8 cellular contexts compared by ENCODE assay signal in genomic region chr4:54217642-54218486, GRCh38. TPM values are rescaled to one million over a fixed set of nuclear protein-coding genes. Genes with fewer than 3 reads are reported as not detected.
DNase-seq lines count a peak whose midpoint lies in the region; ATAC-seq and TF ChIP-seq lines count a peak whose summit lies in the region.

No MANE protein-coding gene starts in this region.

- no peaks in the 10 kb centered on the region for H4K20me1 ChIP-seq in H9 (ENCODE audit: control insufficient read depth, insufficient read depth, insufficient read length)

- no CpG with 5 or more reads among the region's 23 CpGs for WGBS in H9 (ENCODE audit: extremely low coverage, insufficient read length, low lambda C conversion rate)

- no peak overlapping the region for H4K8ac ChIP-seq in H9 (replicated peaks; ENCODE audit: insufficient read length, low read depth, low read length)

- H4K5ac ChIP-seq in H9 (ENCODE audit: insufficient read length, low read depth, low read length) = no peak overlapping the region

- H3K9me3 ChIP-seq in H9 (ENCODE audit: control insufficient read depth, low read depth, low read length) = no peaks in the 10 kb centered on the region

- no peak overlapping the region for H2BK15ac ChIP-seq in H9 (ENCODE audit: low read depth, low read length)

- DNase-seq in DMS153 treated with DMSO at 0.1 percent for 48 hours (lab: John Stamatoyannopoulos, UW; ENCODE audit: unreplicated experiment) = peak; percentile 52
- peak; percentile 82 for DNase-seq in H9
- DNase-seq in NCI-H1092 (lab: John Stamatoyannopoulos, UW) = peak; percentile 48
- peak; percentile 71 for DNase-seq in SKM-1 treated with dmso at 0.1 percent for 144 hours (lab: John Stamatoyannopoulos, UW; ENCODE audit: unreplicated experiment)
- peak in 54 of 58 donors; percentile 1 to 76 (median 47) for DNase-seq in anterior cingulate cortex (lab: John Stamatoyannopoulos, UW)
- DNase-seq in left cardiac atrium = peak; percentile 83
- DNase-seq in posterior cingulate gyrus = peak in 8 of 10 donors; percentile 42 to 91 (median 66)

- H2BK12ac ChIP-seq in H9 (ENCODE audit: insufficient read length, low read depth, low read length) = no peak overlapping the region

- peak; percentile 93 for TF ChIP-seq CTCF in H9 (conservative IDR thresholded peaks at IDR 0.05)

- H3K79me1 ChIP-seq in H9 (ENCODE audit: insufficient read depth, low read depth, low read length, poor library complexity, severe bottlenecking) = no peaks in the 10 kb centered on the region

- no peak overlapping the region for H3K14ac ChIP-seq in H9 (ENCODE audit: insufficient read depth, low read length)

- no peak overlapping the region for H2BK20ac ChIP-seq in H9 (ENCODE audit: low read depth, low read length, poor library complexity, severe bottlenecking)

- H2BK120ac ChIP-seq in H9 (ENCODE audit: low read depth, low read length, poor library complexity, severe bottlenecking) = no peak overlapping the region

- peaks cover 5 to 9% of the 10 kb centered on the region in 2 experiments for H3K4me1 Mint-ChIP-seq in H9

- no peaks in the 10 kb centered on the region for H3K4me1 ChIP-seq in H9 (ENCODE audit: insufficient read depth, low read length)

- no peak overlapping the region for H4K91ac ChIP-seq in H9 (ENCODE audit: insufficient read length, low read depth, low read length)

- H3K9me3 Mint-ChIP-seq in H9 = no peaks in the 10 kb centered on the region; a peak in 1 of 5 replicates

- H3K56ac ChIP-seq in H9 (ENCODE audit: insufficient read length, low read depth, low read length) = no peak overlapping the region

- H3K4ac ChIP-seq in H9 (ENCODE audit: low read depth, low read length) = no peak overlapping the region

- ATAC-seq in left cardiac atrium = peak; percentile 92 to 95
- no peak for ATAC-seq in GM18520 (IDR thresholded peaks at IDR 0.05; ENCODE audit: unreplicated experiment)

- no peak overlapping the region for H3K27ac Mint-ChIP-seq in H9

- H3T11ph ChIP-seq in H9 (ENCODE audit: low read length) = no peak overlapping the region

- peaks cover 64% of the 10 kb centered on the region for H3K27me3 Mint-ChIP-seq in H9 (ENCODE audit: low read depth)

- no peaks in the 10 kb centered on the region for H3K79me2 ChIP-seq in H9 (ENCODE audit: insufficient read depth, low read length)

- H3K27me3 ChIP-seq in H9 (ENCODE audit: insufficient read depth, low read length) = peaks cover 13% of the 10 kb centered on the region; the same call in 1 of the 2 replicates

- H3K27ac ChIP-seq in H9 (ENCODE audit: insufficient read length, low read depth, low read length) = no peak overlapping the region

- H3K36me3 Mint-ChIP-seq in H9 (ENCODE audit: insufficient read depth in 1 of 3, low read depth in 3 of 3) = no peaks in the 10 kb centered on the region

- H2AFZ ChIP-seq in H9 (ENCODE audit: low read length) = no peak overlapping the region

- intact Hi-C loops in left cardiac atrium (cut with DNase I) (loop anchor here in 1 of 2 donors (5.0 to 10.0 kb wide), 3 partner anchors 153 to 311 kb away; partner anchors contain the start of gene CHIC2), posterior cingulate gyrus (cut with DNase I) (loop anchor here (1.0 to 5.0 kb wide), 4 partner anchors 288 to 1021 kb away; no protein-coding TSS in a partner anchor)

- peak overlapping the region; percentile 17 for H3K4me2 ChIP-seq in H9 (ENCODE audit: insufficient read depth, insufficient read length, low read length)

- H2AK5ac ChIP-seq in H9 (ENCODE audit: insufficient read length, low read length) = no peak overlapping the region

- H3K23ac ChIP-seq in H9 (ENCODE audit: insufficient read length, low read depth, low read length) = no peak overlapping the region

- no peak overlapping the region for H3K9ac ChIP-seq in H9 (ENCODE audit: extremely low read depth, insufficient read length, low read length)

- no peak overlapping the region for H3K18ac ChIP-seq in H9 (ENCODE audit: insufficient read length, low read depth, low read length)

- H3K23me2 ChIP-seq in H9 (ENCODE audit: insufficient read length, low read depth, low read length, poor library complexity, severe bottlenecking) = peaks cover 2% of the 10 kb centered on the region

- H2BK5ac ChIP-seq in H9 (ENCODE audit: insufficient read length, low read length) = no peak overlapping the region

- peak overlapping the region; percentile 51 to 74 for H3K4me3 Mint-ChIP-seq in H9

RNA-seq across cellular contexts. Expression of gene PDGFRA, which starts 11.2 kb away (rescaled TPM):
- total RNA-seq in H9 (2021) = 6.6 and 6.8 TPM in 2 replicates
- total RNA-seq in left cardiac atrium = 10 to 100 TPM; 57.4 to 67.9 TPM
